26 cellular contexts compared by ENCODE assay signal in the genomic region with DNA sequence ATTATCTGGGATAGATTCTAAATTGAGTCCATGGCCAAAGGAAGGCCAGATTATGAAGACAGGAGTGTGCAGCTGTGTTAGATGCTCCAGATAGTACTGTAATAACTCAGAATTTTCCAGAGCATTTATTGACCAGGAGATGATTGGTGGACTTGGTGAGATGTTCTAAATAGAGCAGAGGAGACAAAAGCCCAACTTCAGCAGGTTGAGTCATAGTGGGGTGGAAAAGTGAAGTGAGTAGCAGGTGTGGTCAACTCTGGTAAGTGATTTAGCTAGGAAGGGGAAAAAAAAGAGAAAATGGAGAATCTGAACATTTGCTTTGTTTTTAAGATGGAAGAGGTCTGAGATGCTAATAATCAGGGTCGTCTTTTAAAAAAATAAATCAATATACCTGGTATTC.
A peak's percentile ranks its signal among the peaks of the same experiment; 100 is the strongest.
DNase-seq lines count a peak whose midpoint lies in the region; ATAC-seq lines count a peak whose summit lies in the region.
"Had no signal": no experiment of that assay in that cellular context is flagged by ENCODE, and none has a peak within 500 bp of the region (broad histone marks: within the 10 kb centered on the region; RNA-seq: fewer than 3 reads in every experiment).

No MANE protein-coding gene starts in this region.

- no peak overlapping the region for H3K4me3 Mint-ChIP-seq in activated CD4-positive, alpha-beta T cell treated with anti-CD3 and anti-CD28 coated beads, Interleukin-2, amount 10 ng/mL, durations not matched to agents 24 days and 14 days
- H3K4me3 Mint-ChIP-seq in stimulated activated naive B cell treated with anti-CD40 and anti-IgM and Interleukin-4, amounts not matched to agents 10 μg/mL and 1 μg/mL and 100 μg/mL, for 72 hours: no peak overlapping the region
- H3K4me3 Mint-ChIP-seq: CD4-positive, CD25-positive, alpha-beta regulatory T cell; nephron progenitor cell; stimulated activated naive CD8-positive, alpha-beta T cell treated with anti-CD3 and anti-CD28 coated beads, Interleukin-15, Interleukin-2, amounts not matched to agents 100 ng/mL and 50 ng/mL, for 24 hours; T-helper 17 cell had no signal

- no peaks in the 10 kb centered on the region for H3K27me3 Mint-ChIP-seq in activated CD4-positive, alpha-beta T cell treated with anti-CD3 and anti-CD28 coated beads, Interleukin-2, amount 10 ng/mL, durations not matched to agents 24 days and 14 days
- H3K27me3 Mint-ChIP-seq in stimulated activated naive B cell treated with anti-CD40 and anti-IgM and Interleukin-4, amounts not matched to agents 10 μg/mL and 1 μg/mL and 100 μg/mL, for 72 hours: no peaks in the 10 kb centered on the region
- H3K27me3 Mint-ChIP-seq: stimulated activated naive CD8-positive, alpha-beta T cell treated with anti-CD3 and anti-CD28 coated beads, Interleukin-15, Interleukin-2, amounts not matched to agents 100 ng/mL and 50 ng/mL, for 24 hours; T-helper 17 cell had no signal

- H3K9me3 Mint-ChIP-seq in activated CD4-positive, alpha-beta T cell treated with anti-CD3 and anti-CD28 coated beads, Interleukin-2, amount 10 ng/mL, durations not matched to agents 24 days and 14 days: peaks cover 26% of the 10 kb centered on the region
- peaks cover 10 to 12% of the 10 kb centered on the region in 2 donors for H3K9me3 Mint-ChIP-seq in stimulated activated naive B cell treated with anti-CD40 and anti-IgM and Interleukin-4, amounts not matched to agents 10 μg/mL and 1 μg/mL and 100 μg/mL, for 72 hours

- peaks cover 18% of the 10 kb centered on the region for H3K4me1 Mint-ChIP-seq in activated CD4-positive, alpha-beta T cell treated with anti-CD3 and anti-CD28 coated beads, Interleukin-2, amount 10 ng/mL, durations not matched to agents 24 days and 14 days
- peaks cover 26 to 37% of the 10 kb centered on the region in 2 donors for H3K4me1 Mint-ChIP-seq in stimulated activated naive B cell treated with anti-CD40 and anti-IgM and Interleukin-4, amounts not matched to agents 10 μg/mL and 1 μg/mL and 100 μg/mL, for 72 hours
- H3K4me1 Mint-ChIP-seq: CD4-positive, CD25-positive, alpha-beta regulatory T cell; nephron progenitor cell; T-helper 17 cell had no signal

- ATAC-seq in HG02588 (IDR thresholded peaks at IDR 0.05; ENCODE audit: unreplicated experiment) (peak; percentile 76), HG03354 (IDR thresholded peaks at IDR 0.05; ENCODE audit: poor library complexity, severe bottlenecking, unreplicated experiment) (peak; percentile 75)
- peak; percentile 93 to 95 for ATAC-seq in stimulated activated naive B cell treated with anti-CD40 and anti-IgM and Interleukin-4, amounts not matched to agents 10 μg/mL and 1 μg/mL and 100 μg/mL, for 72 hours (replicated peaks)
- ATAC-seq: mucosa of descending colon, pancreas, right cardiac atrium, T-helper 17 cell had no signal

- no peak overlapping the region for H3K27ac Mint-ChIP-seq in activated CD4-positive, alpha-beta T cell treated with anti-CD3 and anti-CD28 coated beads, Interleukin-2, amount 10 ng/mL, durations not matched to agents 24 days and 14 days
- H3K27ac Mint-ChIP-seq in stimulated activated naive B cell treated with anti-CD40 and anti-IgM and Interleukin-4, amounts not matched to agents 10 μg/mL and 1 μg/mL and 100 μg/mL, for 72 hours: no peak overlapping the region
- H3K27ac Mint-ChIP-seq: CD4-positive, CD25-positive, alpha-beta regulatory T cell; T-helper 17 cell had no signal

- peak; percentile 29 for DNase-seq in activated CD4-positive, alpha-beta T cell treated with anti-CD3 and anti-CD28 coated beads, Interleukin-2, amount 10 ng/mL, durations not matched to agents 24 days and 14 days
- DNase-seq in activated CD4-positive, alpha-beta T cell treated with anti-CD3 and anti-CD28 coated beads, Interleukin-2, amount 50 U/mL, for 48 hours: no peak
- DNase-seq in stimulated activated naive B cell treated with anti-CD40 and anti-IgM and Interleukin-4, amounts not matched to agents 10 μg/mL and 1 μg/mL and 100 μg/mL, for 72 hours: peak; percentile 21
- no peak for DNase-seq in foreskin melanocyte
- DNase-seq in OCI-M1 (lab: John Stamatoyannopoulos, UW): no peak
- DNase-seq in NCI-H748 (lab: John Stamatoyannopoulos, UW; ENCODE audit: unreplicated experiment): no peak
- DNase-seq: 8988T; activated CD8-positive, alpha-beta memory T cell treated with anti-CD3 and anti-CD28 coated beads, Interleukin-2, amount 50 U/mL, for 48 hours; CD4-positive, CD25-positive, alpha-beta regulatory T cell; cerebellar nuclear complex; head of caudate nucleus; mucosa of descending colon; NCI-H1048; NCI-H2029; NCI-H2227 treated with DMSO at 0.1 percent for 48 hours; NCI-H82; nephron progenitor cell; pancreas; right cardiac atrium; SK-N-SH; stimulated activated CD4-positive, alpha-beta T cell treated with anti-CD3 and anti-CD28 coated beads, Interleukin-4, amount 100 ng/mL, for 1 hour; T-helper 17 cell; thyroid gland had no signal

- intact Hi-C loops in activated CD4-positive, alpha-beta T cell treated with anti-CD3 and anti-CD28 coated beads, Interleukin-2, amount 10 ng/mL, durations not matched to agents 24 days and 14 days (cut with micrococcal nuclease): loop anchor here (2.0 kb wide), 1 partner anchor 16 kb away; no protein-coding TSS in a partner anchor

- peaks cover 1% of the 10 kb centered on the region for H3K36me3 Mint-ChIP-seq in activated CD4-positive, alpha-beta T cell treated with anti-CD3 and anti-CD28 coated beads, Interleukin-2, amount 10 ng/mL, durations not matched to agents 24 days and 14 days (ENCODE audit: low read depth)
- H3K36me3 Mint-ChIP-seq in stimulated activated naive B cell treated with anti-CD40 and anti-IgM and Interleukin-4, amounts not matched to agents 10 μg/mL and 1 μg/mL and 100 μg/mL, for 72 hours: peaks cover 0 to 6% of the 10 kb centered on the region in 2 donors

Comparison
In these comparisons a context has a peak if more than half of its experiments do, and no peak if none do; other contexts are left out.
1. DNase-seq: peak in activated CD4-positive, alpha-beta T cell treated with anti-CD3 and anti-CD28 coated beads, Interleukin-2, amount 10 ng/mL, durations not matched to agents 24 days and 14 days (single experiment) and stimulated activated naive B cell treated with anti-CD40 and anti-IgM and Interleukin-4, amounts not matched to agents 10 μg/mL and 1 μg/mL and 100 μg/mL, for 72 hours (single experiment); none in activated CD4-positive, alpha-beta T cell treated with anti-CD3 and anti-CD28 coated beads, Interleukin-2, amount 50 U/mL, for 48 hours (0 of 2), foreskin melanocyte (single experiment), OCI-M1 (single experiment) and NCI-H748 (single experiment).
2. Peak in every context shown above with its lines, with median percentiles within 50 percentile points of each other: ATAC-seq.